ENCODE assay signal across 15 cellular contexts in genomic region chr2:38446418-38446817, GRCh38.
A peak's percentile ranks its signal among the peaks of the same experiment; 100 is the strongest.
DNase-seq lines count a peak whose midpoint lies in the region; ATAC-seq and TF ChIP-seq lines count a peak whose summit lies in the region.
"Had no signal": no experiment of that assay in that cellular context is flagged by ENCODE, and none has a peak within 500 bp of the region (broad histone marks: within the 10 kb centered on the region; RNA-seq: fewer than 3 reads in every experiment).

No MANE protein-coding gene starts in this region.

- dilution Hi-C loops in mammary epithelial cell (cut with HindIII; ENCODE audit: low sequenced_read_pairs): loop anchor here (5.0 kb wide), 1 partner anchor 69 kb away; the partner anchor contains the start of gene ATL2

- intact Hi-C loops in heart right ventricle (cut with DNase I): loop anchor here in 3 of 10 donors (5.0 to 10.0 kb wide), 3 partner anchors 72 to 134 kb away; partner anchors contain the start of gene ATL2 (in 2 of the 3)
- intact Hi-C loops in Right ventricle myocardium superior (cut with DNase I): loop anchor here (10.0 kb wide), 1 partner anchor 72 kb away; the partner anchor contains the start of gene ATL2
- intact Hi-C loops in mammary epithelial cell (cut with micrococcal nuclease): loop anchor here (1.0 to 5.0 kb wide), 3 partner anchors 16 to 69 kb away; partner anchors contain the start of gene ATL2
- intact Hi-C loops in uterus (cut with DNase I; ENCODE audit: low total_unique reads): no loop called here

- peak overlapping the region; percentile 54 for H3K4me2 ChIP-seq in mammary epithelial cell (ENCODE audit: insufficient read depth, low read depth, low read length)

- H3K27ac ChIP-seq in heart right ventricle (no peak overlapping the region), mammary epithelial cell (ENCODE audit: insufficient read depth, low read depth, low read length) (peak overlapping the region; percentile 51), liver (ENCODE audit: low read depth in 1 of 2, low read length in 2 of 2) (no peak overlapping the region), uterus (no peak overlapping the region)

- DNase-seq in heart right ventricle (peak in 1 of 2 donors; percentile 8), Right ventricle myocardium superior (no peak), mammary epithelial cell (no peak), AG08396 (ENCODE audit: low spot score) (no peak), uterus (no peak)
- no peak for DNase-seq in activated CD4-positive, CD25-positive, alpha-beta regulatory T cell (lab: John Stamatoyannopoulos, UW)
- DNase-seq: AML-193; dermis blood vessel endothelial cell; EL; H7; NCI-H510A; SHP77 treated with DMSO at 0.1 percent for 48 hours; stimulated activated CD4-positive, alpha-beta T cell treated with anti-CD3 and anti-CD28 coated beads, Interleukin-15, amount 100 ng/mL, for 24 hours had no signal

- TF ChIP-seq RAD21 in liver (IDR thresholded peaks at IDR 0.05): peak; percentile 79 to 88

- TF ChIP-seq POLR2A in uterus (IDR thresholded peaks at IDR 0.05): no peak

- in situ Hi-C loops in mammary epithelial cell (cut with MboI; ENCODE audit: low sequenced_read_pairs in 2 of 2): no loop called here

- H3K4me3 ChIP-seq in heart right ventricle (no peak overlapping the region), mammary epithelial cell (replicated peaks in 1 of 3; ENCODE audit: insufficient read depth in 1 of 3, low read depth in 2 of 3, low read length in 3 of 3) (peak overlapping the region in 1 of 3 experiments; percentile 28), liver (ENCODE audit: low read depth in 1 of 3, low read length in 3 of 3) (no peak overlapping the region), uterus (no peak overlapping the region)

- ATAC-seq in heart right ventricle (peak in 4 of 8 donors; percentile 25 to 58 (median 42)), Right ventricle myocardium superior (ENCODE audit: poor library complexity) (no peak), GM21360 (IDR thresholded peaks at IDR 0.05; ENCODE audit: unreplicated experiment) (no peak)

- WGBS in heart right ventricle, 2 donors: 43 to 54% methylated on average over 7 of the region's 7 CpGs
- WGBS in mammary epithelial cell (ENCODE audit: low coverage, missing lambda C conversion rate): 9% methylated on average over 7 of the region's 7 CpGs
- 51% methylated on average over 7 of the region's 7 CpGs for WGBS in liver

- H3K36me3 ChIP-seq in heart right ventricle: no peaks in the 10 kb centered on the region
- H3K36me3 ChIP-seq in mammary epithelial cell (ENCODE audit: insufficient read depth, low read length): no peaks in the 10 kb centered on the region
- no peaks in the 10 kb centered on the region for H3K36me3 ChIP-seq in liver (ENCODE audit: control insufficient read depth in 4 of 4, insufficient read depth in 3 of 4, low read depth in 1 of 4, low read length in 3 of 4)
- no peaks in the 10 kb centered on the region for H3K36me3 ChIP-seq in uterus

- peak overlapping the region; percentile 72 for H2AFZ ChIP-seq in mammary epithelial cell (ENCODE audit: low read depth, low read length)

- TSS peak; percentile 26 for BruUV-seq in mammary epithelial cell (replicated peaks; lab: Mats Ljungman, UMichigan)

- H4K20me1 ChIP-seq in mammary epithelial cell (ENCODE audit: insufficient read depth, low read length): no peaks in the 10 kb centered on the region

- H3K4me1 ChIP-seq in heart right ventricle: peaks cover 0 to 26% (median 15%) of the 10 kb centered on the region in 9 donors
- peaks cover 63% of the 10 kb centered on the region for H3K4me1 ChIP-seq in mammary epithelial cell (ENCODE audit: insufficient read depth, low read length)
- peaks cover 0 to 3% (median 0%) of the 10 kb centered on the region in 4 donors for H3K4me1 ChIP-seq in liver (ENCODE audit: control insufficient read depth in 4 of 4, insufficient read depth in 4 of 4, low read length in 3 of 4)
- no peaks in the 10 kb centered on the region for H3K4me1 ChIP-seq in uterus

- no peaks in the 10 kb centered on the region for H3K79me2 ChIP-seq in mammary epithelial cell (ENCODE audit: insufficient read depth, low read length)

- no peaks in the 10 kb centered on the region for H3K9me3 ChIP-seq in heart right ventricle
- H3K9me3 ChIP-seq in mammary epithelial cell (replicated peaks; ENCODE audit: insufficient read depth, low read length): no peaks in the 10 kb centered on the region
- no peaks in the 10 kb centered on the region for H3K9me3 ChIP-seq in liver (ENCODE audit: control insufficient read depth in 4 of 4, low read length in 3 of 4)
- no peaks in the 10 kb centered on the region for H3K9me3 ChIP-seq in uterus

- H3K27me3 ChIP-seq in heart right ventricle: no peaks in the 10 kb centered on the region
- H3K27me3 ChIP-seq in mammary epithelial cell (ENCODE audit: insufficient read depth, low read length): no peaks in the 10 kb centered on the region
- H3K27me3 ChIP-seq in liver (ENCODE audit: control insufficient read depth in 4 of 4, insufficient read depth in 4 of 4, low read length in 3 of 4): no peaks in the 10 kb centered on the region
- H3K27me3 ChIP-seq in uterus: no peaks in the 10 kb centered on the region

- CTCF ChIA-PET in mammary epithelial cell (lab: Charles Lee; ENCODE audit: low non-redundant PET): interaction anchor here (0.6 to 0.7 kb wide), 3 partner anchors 13 to 70 kb away, joined by 4 to 6 read pairs (median 4); partner anchors contain the start of gene ATL2

- TF ChIP-seq CTCF in heart right ventricle (IDR thresholded peaks at IDR 0.05): peak in 7 of 9 donors; percentile 17 to 53 (median 28)
- peak in 1 of 2 donors; percentile 42 for TF ChIP-seq CTCF in mammary epithelial cell (conservative IDR thresholded peaks at IDR 0.05 in 1 of 2, IDR thresholded peaks at IDR 0.05 in 1 of 2; ENCODE audit: extremely low read depth in 1 of 2, insufficient read depth in 1 of 2, low read depth in 1 of 2, low read length in 2 of 2)
- peak; percentile 42 for TF ChIP-seq CTCF in liver (IDR thresholded peaks at IDR 0.05; ENCODE audit: low read depth, low read length, missing input control)
- peak in 1 of 4 experiments; percentile 4 for TF ChIP-seq CTCF in uterus (IDR thresholded peaks at IDR 0.05)

- H3K9ac ChIP-seq in mammary epithelial cell (ENCODE audit: insufficient read depth, low read length) (peak overlapping the region; percentile 30), liver (ENCODE audit: low read depth in 1 of 2, low read length in 2 of 2) (no peak overlapping the region)

TF ChIP-seq in liver, 16 proteins besides CTCF, POLR2A, EP300 and RAD21:
- TF ChIP-seq YY1 (IDR thresholded peaks at IDR 0.05): no peak
- TF ChIP-seq TAF1 (conservative IDR thresholded peaks at IDR 0.05): no peak
- no peak for TF ChIP-seq FOXA1 (IDR thresholded peaks at IDR 0.05)
- TF ChIP-seq JUND (IDR thresholded peaks at IDR 0.05): no peak
- no peak for TF ChIP-seq NR2F2 (IDR thresholded peaks at IDR 0.05)
